ENCODE assay signal across 8 cellular contexts in the genomic region with DNA sequence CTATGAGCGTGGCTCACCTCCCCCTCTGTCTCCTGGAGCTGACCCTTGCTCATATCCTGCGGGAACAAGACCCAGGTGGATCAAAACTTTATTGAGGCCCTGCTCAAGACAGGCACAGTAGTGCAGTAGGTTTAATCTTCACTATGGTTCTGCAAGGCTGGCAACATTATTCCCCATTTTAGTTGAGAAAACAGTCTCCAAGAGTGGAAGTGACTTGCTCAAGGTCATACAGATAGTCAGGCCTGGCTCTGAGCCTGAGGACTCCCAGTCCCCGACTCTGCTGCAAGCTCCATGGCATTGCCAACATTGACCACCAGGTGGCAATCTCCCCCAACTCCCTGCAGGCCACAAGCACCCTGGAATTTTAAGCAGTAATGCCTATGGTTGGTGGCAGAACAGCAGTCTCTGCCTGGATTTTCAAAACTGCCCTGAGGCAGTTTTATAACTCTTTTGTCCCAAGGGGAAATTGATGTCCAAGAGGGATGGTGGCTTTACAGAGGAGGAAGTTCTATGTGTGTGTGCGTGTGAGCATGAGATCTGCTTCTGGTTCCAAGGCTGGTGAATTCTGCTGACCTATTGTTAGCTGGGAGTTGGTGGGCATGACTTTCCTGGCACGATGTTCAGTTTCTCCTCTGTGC. TPM values are rescaled to one million over a fixed set of nuclear protein-coding genes. Genes with fewer than 3 reads are reported as not detected.
DNase-seq lines count a peak whose midpoint lies in the region; ATAC-seq and TF ChIP-seq lines count a peak whose summit lies in the region.

No MANE protein-coding gene starts in this region.

- intact Hi-C loops in Right ventricle myocardium superior (cut with DNase I): loop anchor here (5.0 kb wide), 1 partner anchor 224 kb away; no protein-coding TSS in a partner anchor

- no peaks in the 10 kb centered on the region for H3K4me1 Mint-ChIP-seq in activated naive CD8-positive, alpha-beta T cell treated with anti-CD3 and anti-CD28 coated beads for 36 hours
- peaks cover 4% of the 10 kb centered on the region for H3K4me1 Mint-ChIP-seq in progenitor cell of endocrine pancreas (ENCODE audit: low read depth)

- peaks cover 6% of the 10 kb centered on the region for H3K36me3 Mint-ChIP-seq in activated naive CD8-positive, alpha-beta T cell treated with anti-CD3 and anti-CD28 coated beads for 36 hours
- H3K36me3 Mint-ChIP-seq in progenitor cell of endocrine pancreas (ENCODE audit: insufficient read depth): peaks cover 9% of the 10 kb centered on the region

- DNase-seq in D341Med (ENCODE audit: low spot score): peak; percentile 87
- DNase-seq in NB4 (ENCODE audit: low read depth): peak; percentile 82
- peak; percentile 55 for DNase-seq in SKM-1 treated with dmso at 0.1 percent for 144 hours (lab: John Stamatoyannopoulos, UW; ENCODE audit: unreplicated experiment)
- peak; percentile 65 for DNase-seq in activated naive CD8-positive, alpha-beta T cell treated with anti-CD3 and anti-CD28 coated beads for 36 hours
- DNase-seq in Right ventricle myocardium superior: peak; percentile 84
- DNase-seq in progenitor cell of endocrine pancreas (ENCODE audit: low spot score, unreplicated experiment): peak; percentile 73
- peak; percentile 78 for DNase-seq in ureter (ENCODE audit: low spot score)

- no peak for TF ChIP-seq POLR2A in NB4 (IDR thresholded peaks at IDR 0.05; ENCODE audit: extremely low read depth, insufficient read length)

- no peaks in the 10 kb centered on the region for H3K27me3 Mint-ChIP-seq in activated naive CD8-positive, alpha-beta T cell treated with anti-CD3 and anti-CD28 coated beads for 36 hours
- H3K27me3 Mint-ChIP-seq in progenitor cell of endocrine pancreas: no peaks in the 10 kb centered on the region

- no peak overlapping the region for H3K27ac Mint-ChIP-seq in activated naive CD8-positive, alpha-beta T cell treated with anti-CD3 and anti-CD28 coated beads for 36 hours
- H3K27ac Mint-ChIP-seq in progenitor cell of endocrine pancreas: peak overlapping the region; percentile 68

- TF ChIP-seq CTCF in NB4 (IDR thresholded peaks at IDR 0.05; ENCODE audit: low read depth, low read length): peak; percentile 98
- peak; percentile 96 for TF ChIP-seq CTCF in progenitor cell of endocrine pancreas (IDR thresholded peaks at IDR 0.05; ENCODE audit: unreplicated experiment)

- H3K4me3 Mint-ChIP-seq in activated naive CD8-positive, alpha-beta T cell treated with anti-CD3 and anti-CD28 coated beads for 36 hours: no peak overlapping the region
- no peak overlapping the region for H3K4me3 Mint-ChIP-seq in progenitor cell of endocrine pancreas (ENCODE audit: low read depth)

- peak; percentile 66 for ATAC-seq in GM21786 (IDR thresholded peaks at IDR 0.05; ENCODE audit: unreplicated experiment)
- ATAC-seq in Right ventricle myocardium superior (ENCODE audit: poor library complexity): peak; percentile 95

- peaks cover 3% of the 10 kb centered on the region for H3K9me3 Mint-ChIP-seq in activated naive CD8-positive, alpha-beta T cell treated with anti-CD3 and anti-CD28 coated beads for 36 hours
- peaks cover 11% of the 10 kb centered on the region for H3K9me3 Mint-ChIP-seq in progenitor cell of endocrine pancreas (ENCODE audit: low read depth)

- no peak overlapping the region for H3K4me3 ChIP-seq in NB4 (ENCODE audit: low read depth, low read length)

RNA-seq across cellular contexts. Expression of gene NEU3, which starts 34.1 kb away (rescaled TPM):
- total RNA-seq in activated naive CD8-positive, alpha-beta T cell treated with anti-CD3 and anti-CD28 coated beads for 36 hours: 10 to 100 TPM; 13.0 to 13.1 TPM
- total RNA-seq in Right ventricle myocardium superior: 3.5 TPM
- 11.2 and 12.6 TPM in 2 replicates for total RNA-seq in progenitor cell of endocrine pancreas
- total RNA-seq in ureter: 10.9 TPM
